In genomic region chr1:207851696-207852095, GRCh38 we compare ENCODE assay signal across 17 cellular contexts. TPM values are rescaled to one million over a fixed set of nuclear protein-coding genes. Genes with fewer than 3 reads are reported as not detected.
DNase-seq lines count a peak whose midpoint lies in the region; ATAC-seq, FAIRE-seq and TF ChIP-seq lines count a peak whose summit lies in the region.
"Had no signal": no experiment of that assay in that cellular context is flagged by ENCODE, and none has a peak within 500 bp of the region (broad histone marks: within the 10 kb centered on the region; RNA-seq: fewer than 3 reads in every experiment).

No MANE protein-coding gene starts in this region.

- POLR2A ChIA-PET in naive thymus-derived CD4-positive, alpha-beta T cell (lab: Charles Lee), result interaction anchor here (1.5 to 2.7 kb wide), 3 partner anchors 9 to 16 kb away, joined by 3 to 8 read pairs (median 4); no protein-coding TSS in a partner anchor

- H3K4me1 ChIP-seq in heart left ventricle, result peaks cover 22 to 93% (median 81%) of the 10 kb centered on the region in 12 donors
- H3K4me1 ChIP-seq in ascending aorta, result peaks cover 20 to 63% of the 10 kb centered on the region in 2 donors
- peaks cover 53 to 76% of the 10 kb centered on the region in 2 donors for H3K4me1 ChIP-seq in naive thymus-derived CD4-positive, alpha-beta T cell (ENCODE audit: control insufficient read depth in 2 of 2, insufficient read depth in 2 of 2, low read length in 2 of 2)
- H3K4me1 ChIP-seq in tibial artery, result peaks cover 0 to 77% (median 51%) of the 10 kb centered on the region in 4 donors
- H3K4me1 ChIP-seq in small intestine (ENCODE audit: control insufficient read depth in 2 of 2, insufficient read depth in 1 of 2, low read depth in 1 of 2, low read length in 1 of 2), result peaks cover 13 to 24% of the 10 kb centered on the region in 2 donors

- H3K4me3 Mint-ChIP-seq in naive thymus-derived CD4-positive, alpha-beta T cell, result peak overlapping the region in 1 of 10 donors; percentile 62
- H3K4me3 Mint-ChIP-seq: activated CD4-positive, alpha-beta T cell treated with anti-CD3 and anti-CD28 coated beads, Interleukin-2, amount 10 ng/mL, durations not matched to agents 24 days and 14 days had no signal

- H3K9me3 Mint-ChIP-seq in naive thymus-derived CD4-positive, alpha-beta T cell, result peaks cover 0 to 1% (median 0%) of the 10 kb centered on the region in 11 donors
- H3K9me3 Mint-ChIP-seq: activated CD4-positive, alpha-beta T cell treated with anti-CD3 and anti-CD28 coated beads, Interleukin-2, amount 10 ng/mL, durations not matched to agents 24 days and 14 days had no signal

- CTCF ChIA-PET in naive thymus-derived CD4-positive, alpha-beta T cell (lab: Charles Lee), result interaction anchor here (0.6 to 1.5 kb wide), 2 partner anchors 28 to 55 kb away, joined by 5 to 13 read pairs; no protein-coding TSS in a partner anchor

- H3K36me3 ChIP-seq in heart left ventricle, result peaks cover 0 to 23% (median 1%) of the 10 kb centered on the region in 9 donors
- peaks cover 0 to 8% of the 10 kb centered on the region in 2 donors for H3K36me3 ChIP-seq in ascending aorta
- H3K36me3 ChIP-seq in naive thymus-derived CD4-positive, alpha-beta T cell (ENCODE audit: control insufficient read depth in 2 of 3, insufficient read depth in 3 of 3, low read length in 3 of 3), result peaks cover 0 to 5% (median 5%) of the 10 kb centered on the region in 3 experiments
- no peaks in the 10 kb centered on the region for H3K36me3 ChIP-seq in tibial artery
- H3K36me3 ChIP-seq in small intestine (ENCODE audit: control insufficient read depth in 2 of 2, insufficient read depth in 2 of 2, low read length in 2 of 2), result no peaks in the 10 kb centered on the region
- H3K36me3 ChIP-seq: right lobe of liver had no signal

- H3K27me3 Mint-ChIP-seq in naive thymus-derived CD4-positive, alpha-beta T cell, result no peaks in the 10 kb centered on the region
- H3K27me3 Mint-ChIP-seq: activated CD4-positive, alpha-beta T cell treated with anti-CD3 and anti-CD28 coated beads, Interleukin-2, amount 10 ng/mL, durations not matched to agents 24 days and 14 days had no signal

- no peak for FAIRE-seq in small intestine (lab: Jason Lieb, UNC)
- FAIRE-seq: GM12891 had no signal

- TF ChIP-seq CTCF in heart left ventricle (IDR thresholded peaks at IDR 0.05) (no peak), ascending aorta (IDR thresholded peaks at IDR 0.05) (no peak), tibial artery (IDR thresholded peaks at IDR 0.05) (no peak)

- DNase-seq in heart left ventricle, result no peak
- DNase-seq in cardiac septum (ENCODE audit: low spot score), result no peak
- peak in 1 of 2 donors; percentile 50 for DNase-seq in ascending aorta (ENCODE audit: low spot score in 2 of 2)
- DNase-seq in naive thymus-derived CD4-positive, alpha-beta T cell, result no peak
- no peak for DNase-seq in tibial artery
- DNase-seq in NCI-H2029 (lab: John Stamatoyannopoulos, UW), result no peak
- no peak for DNase-seq in DMS114 treated with DMSO at 0.1 percent for 48 hours (lab: John Stamatoyannopoulos, UW; ENCODE audit: unreplicated experiment)
- DNase-seq in small intestine, result no peak
- DNase-seq: activated CD4-positive, alpha-beta T cell treated with anti-CD3 and anti-CD28 coated beads, Interleukin-2, amount 10 ng/mL, durations not matched to agents 24 days and 14 days; activated naive CD4-positive, alpha-beta T cell; effector CD4-positive, alpha-beta T cell; GOT3; NCI-H1694; PC-9; right lobe of liver had no signal

- H3K27ac ChIP-seq in heart left ventricle (peak overlapping the region in 10 of 12 donors; percentile 22 to 82 (median 61)), ascending aorta (peak overlapping the region; percentile 74 to 82), tibial artery (peak overlapping the region; percentile 20 to 29), small intestine (ENCODE audit: low read depth in 1 of 2, low read length in 1 of 2) (no peak overlapping the region)
- H3K27ac ChIP-seq in naive thymus-derived CD4-positive, alpha-beta T cell (ENCODE audit: low read depth, low read length), result no peak overlapping the region
- H3K27ac ChIP-seq: PC-9, right lobe of liver had no signal

- intact Hi-C loops in heart left ventricle (cut with DNase I), result no loop called here
- intact Hi-C loops in cardiac septum (cut with DNase I), result no loop called here
- intact Hi-C loops in ascending aorta (cut with DNase I), result no loop called here
- intact Hi-C loops in naive thymus-derived CD4-positive, alpha-beta T cell (cut with micrococcal nuclease), result loop anchor here in 1 of 2 donors (2.0 kb wide), 1 partner anchor 17 kb away; no protein-coding TSS in a partner anchor
- intact Hi-C loops in tibial artery (cut with DNase I; ENCODE audit: low total_unique reads), result no loop called here

- H3K4me3 ChIP-seq in heart left ventricle (no peak overlapping the region), ascending aorta (no peak overlapping the region), tibial artery (no peak overlapping the region), small intestine (ENCODE audit: low read depth in 1 of 2, low read length in 2 of 2) (no peak overlapping the region)
- H3K4me3 ChIP-seq in naive thymus-derived CD4-positive, alpha-beta T cell (ENCODE audit: low read length), result no peak overlapping the region
- H3K4me3 ChIP-seq: PC-9, right lobe of liver had no signal

- TF ChIP-seq POLR2A in heart left ventricle (IDR thresholded peaks at IDR 0.05), result no peak

- H3K9me3 ChIP-seq in heart left ventricle (no peaks in the 10 kb centered on the region), ascending aorta (no peaks in the 10 kb centered on the region), tibial artery (no peaks in the 10 kb centered on the region), small intestine (ENCODE audit: control insufficient read depth, low read depth) (no peaks in the 10 kb centered on the region)
- no peaks in the 10 kb centered on the region for H3K9me3 ChIP-seq in naive thymus-derived CD4-positive, alpha-beta T cell (ENCODE audit: control insufficient read depth in 2 of 3, low read length in 3 of 3)
- H3K9me3 ChIP-seq: right lobe of liver had no signal

- H3K27me3 ChIP-seq in heart left ventricle, result no peaks in the 10 kb centered on the region
- H3K27me3 ChIP-seq in ascending aorta, result no peaks in the 10 kb centered on the region
- no peaks in the 10 kb centered on the region for H3K27me3 ChIP-seq in naive thymus-derived CD4-positive, alpha-beta T cell (ENCODE audit: control insufficient read depth in 2 of 2, insufficient read depth in 2 of 2, low read length in 2 of 2)
- H3K27me3 ChIP-seq in tibial artery, result no peaks in the 10 kb centered on the region
- H3K27me3 ChIP-seq in small intestine (ENCODE audit: control insufficient read depth in 2 of 2, insufficient read depth in 2 of 2, low read length in 2 of 2), result no peaks in the 10 kb centered on the region
- H3K27me3 ChIP-seq: right lobe of liver had no signal

- H3K4me1 Mint-ChIP-seq in naive thymus-derived CD4-positive, alpha-beta T cell, result peaks cover 79 to 96% (median 89%) of the 10 kb centered on the region in 7 donors

- no peak for ATAC-seq in heart left ventricle
- ATAC-seq in naive thymus-derived CD4-positive, alpha-beta T cell, result peak; percentile 28
- ATAC-seq: right lobe of liver had no signal

- WGBS in heart left ventricle, 4 donors, result 57 to 83% (median 73%) methylated on average over 4 of the region's 4 CpGs
- WGBS in small intestine, 3 donors, result 89 to 94% (median 93%) methylated on average over 4 of the region's 4 CpGs

- peaks cover 0 to 33% (median 29%) of the 10 kb centered on the region in 5 donors for H3K36me3 Mint-ChIP-seq in naive thymus-derived CD4-positive, alpha-beta T cell

- peak overlapping the region in 7 of 9 donors; percentile 56 to 88 (median 68) for H3K27ac Mint-ChIP-seq in naive thymus-derived CD4-positive, alpha-beta T cell
- H3K27ac Mint-ChIP-seq: activated CD4-positive, alpha-beta T cell treated with anti-CD3 and anti-CD28 coated beads, Interleukin-2, amount 10 ng/mL, durations not matched to agents 24 days and 14 days had no signal

RNA-seq across cellular contexts. Expression of gene CD34, which starts 59.2 kb away (rescaled TPM):
- total RNA-seq in heart left ventricle (100 to 1,000 TPM in 1 of 9 donors, 10 to 100 TPM in 8; 43.6 to 103 (median 63.8) TPM), cardiac septum (49.9 TPM), ascending aorta (142 TPM)
- polyA plus RNA-seq in heart left ventricle (10 to 100 TPM; 37.4 to 41.8 TPM), small intestine (10 to 100 TPM in 1 of 3 donors, 1 to 10 TPM in 2; 1.1 to 23.7 (median 1.4) TPM)
- 1 to 10 TPM in 1 of 5 experiments, under 1 TPM in 3, not detected in 1; 0.02 to 3.4 (median 0.39) TPM for total RNA-seq in naive thymus-derived CD4-positive, alpha-beta T cell
- polyA plus RNA-seq in naive thymus-derived CD4-positive, alpha-beta T cell, result not detected
- total RNA-seq: activated CD4-positive, alpha-beta T cell treated with anti-CD3 and anti-CD28 coated beads, Interleukin-2, amount 10 ng/mL, durations not matched to agents 24 days and 14 days; PC-9; T-helper 1 cell treated with Interleukin-12 subunit alpha and Interleukin-12 subunit beta and Interleukin-4 antibody, amounts not matched to agents 30 ng/mL and 1 ng/mL, for 36 hours had no signal

Comparison
In these comparisons a context has a peak if more than half of its experiments do, and no peak if none do; other contexts are left out.
1. H3K27ac ChIP-seq: peak in heart left ventricle (10 of 12), ascending aorta (2 of 2) and tibial artery (2 of 2); none in naive thymus-derived CD4-positive, alpha-beta T cell (single experiment) and small intestine (0 of 2).
2. RNA of gene CD34, which starts 59.2 kb away (total RNA-seq): 142 TPM in ascending aorta (single experiment), 43.6 to 103 TPM in heart left ventricle and 49.9 TPM in cardiac septum (single experiment); 0.02 to 3.4 TPM in naive thymus-derived CD4-positive, alpha-beta T cell; every median in the first group is over 10 times any median in the second.